Comparison of ENCODE assay signal across 8 cellular contexts in the genomic region with DNA sequence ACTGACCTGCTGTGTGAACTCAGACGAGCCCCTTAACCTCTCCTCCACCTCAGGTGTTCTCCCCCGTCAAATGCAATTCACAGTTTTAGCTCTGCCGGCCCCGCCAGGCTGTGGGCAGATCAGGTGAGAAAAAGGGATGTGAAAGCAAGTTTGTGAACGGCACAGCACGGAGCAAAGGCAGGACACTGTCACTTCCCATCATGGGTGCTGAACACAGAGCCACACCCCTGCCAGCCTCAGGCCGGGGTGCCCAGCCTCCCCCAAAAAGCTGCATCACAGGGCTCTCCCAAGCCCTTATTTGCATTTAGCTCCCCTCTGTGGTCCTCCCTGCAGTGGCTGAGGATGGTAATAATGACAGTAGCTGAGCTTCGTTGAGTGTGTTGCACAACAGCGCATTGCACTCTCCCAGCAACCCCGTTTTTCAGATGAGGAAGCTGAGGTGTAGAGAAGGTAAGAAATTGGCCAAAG.
DNase-seq lines count a peak whose midpoint lies in the region; ATAC-seq and TF ChIP-seq lines count a peak whose summit lies in the region.

No MANE protein-coding gene starts in this region.

- TF ChIP-seq CTCF in transverse colon (IDR thresholded peaks at IDR 0.05) (no peak), gastrocnemius medialis (IDR thresholded peaks at IDR 0.05 in 4 of 5, conservative IDR thresholded peaks at IDR 0.05 in 1 of 5) (no peak)

- peaks cover 37% of the 10 kb centered on the region for H3K27me3 Mint-ChIP-seq in activated naive CD4-positive, alpha-beta T cell treated with anti-CD3 and anti-CD28 coated beads, Interleukin-2, amount 10 ng/mL, durations not matched to agents 7 days and 5 days
- no peaks in the 10 kb centered on the region for H3K27me3 Mint-ChIP-seq in T-helper 2 cell treated with Interferon-gamma antibody and Interleukin-4, amounts not matched to agents 5 μg/mL and 100 μg/mL, for 36 hours (ENCODE audit: low read depth)

- H3K4me3 Mint-ChIP-seq in activated naive CD4-positive, alpha-beta T cell treated with anti-CD3 and anti-CD28 coated beads, Interleukin-2, amount 10 ng/mL, durations not matched to agents 7 days and 5 days: no peak overlapping the region
- H3K4me3 Mint-ChIP-seq in T-helper 2 cell treated with Interferon-gamma antibody and Interleukin-4, amounts not matched to agents 5 μg/mL and 100 μg/mL, for 36 hours: peak overlapping the region; percentile 48

- intact Hi-C loops in transverse colon (cut with DNase I; ENCODE audit: low total_unique reads) (no loop called here), gastrocnemius medialis (cut with DNase I; ENCODE audit: low total_unique reads) (no loop called here)

- no peak for TF ChIP-seq EP300 in transverse colon (IDR thresholded peaks at IDR 0.05; ENCODE audit: low read depth)

- H3K4me3 ChIP-seq in transverse colon (no peak overlapping the region), gastrocnemius medialis (no peak overlapping the region), HAP-1 (no peak overlapping the region)

- H3K4me1 ChIP-seq in transverse colon (peaks cover 0 to 7% (median 2%) of the 10 kb centered on the region in 4 donors), gastrocnemius medialis (no peaks in the 10 kb centered on the region), HAP-1 (no peaks in the 10 kb centered on the region)

- H3K27ac ChIP-seq in transverse colon (no peak overlapping the region), gastrocnemius medialis (no peak overlapping the region)

- H3K36me3 Mint-ChIP-seq in activated naive CD4-positive, alpha-beta T cell treated with anti-CD3 and anti-CD28 coated beads, Interleukin-2, amount 10 ng/mL, durations not matched to agents 7 days and 5 days: no peaks in the 10 kb centered on the region
- H3K36me3 Mint-ChIP-seq in T-helper 2 cell treated with Interferon-gamma antibody and Interleukin-4, amounts not matched to agents 5 μg/mL and 100 μg/mL, for 36 hours (ENCODE audit: low read depth): peaks cover 7% of the 10 kb centered on the region

- WGBS in transverse colon (ENCODE audit: low coverage in 1 of 2), 2 donors: 63% methylated on average over 10 of the region's 10 CpGs; no CpG with 5 or more reads in 1 of the 2 donors

- CTCF ChIA-PET in activated naive CD4-positive, alpha-beta T cell treated with anti-CD3 and anti-CD28 coated beads, Interleukin-2, amount 10 ng/mL, durations not matched to agents 7 days and 5 days (lab: Charles Lee): interaction anchor here (1.0 to 2.3 kb wide), 5 partner anchors 9 to 144 kb away, joined by 3 to 8 read pairs (median 4); no protein-coding TSS in a partner anchor

- H3K27me3 ChIP-seq in transverse colon (peaks cover 8% of the 10 kb centered on the region), gastrocnemius medialis (no peaks in the 10 kb centered on the region), HAP-1 (ENCODE audit: low read depth) (peaks cover 4% of the 10 kb centered on the region; the same call in 1 of the 2 replicates)

- H3K9me3 Mint-ChIP-seq in activated naive CD4-positive, alpha-beta T cell treated with anti-CD3 and anti-CD28 coated beads, Interleukin-2, amount 10 ng/mL, durations not matched to agents 7 days and 5 days: peaks cover 3% of the 10 kb centered on the region
- H3K9me3 Mint-ChIP-seq in T-helper 2 cell treated with Interferon-gamma antibody and Interleukin-4, amounts not matched to agents 5 μg/mL and 100 μg/mL, for 36 hours: no peaks in the 10 kb centered on the region

- in situ Hi-C loops in transverse colon (cut with MboI; ENCODE audit: low pct_ligation_motif_present in 1 of 4, low pct_unique_long_range_greater_than_20kb in 1 of 4, low sequenced_read_pairs in 3 of 4): no loop called here
- in situ Hi-C loops in gastrocnemius medialis (cut with MboI; ENCODE audit: low sequenced_read_pairs in 4 of 4): no loop called here
- in situ Hi-C loops in HAP-1 (cut with MboI; ENCODE audit: low sequenced_read_pairs): no loop called here

- no peaks in the 10 kb centered on the region for H3K36me3 ChIP-seq in transverse colon
- no peaks in the 10 kb centered on the region for H3K36me3 ChIP-seq in gastrocnemius medialis
- no peaks in the 10 kb centered on the region for H3K36me3 ChIP-seq in HAP-1 (replicated peaks)

- H3K9me3 ChIP-seq in transverse colon (no peaks in the 10 kb centered on the region), gastrocnemius medialis (no peaks in the 10 kb centered on the region), HAP-1 (no peaks in the 10 kb centered on the region)

- ATAC-seq in HG03066 (IDR thresholded peaks at IDR 0.05; ENCODE audit: low read depth, unreplicated experiment) (peak; percentile 80), gastrocnemius medialis (no peak)

- no peak overlapping the region for H3K27ac Mint-ChIP-seq in activated naive CD4-positive, alpha-beta T cell treated with anti-CD3 and anti-CD28 coated beads, Interleukin-2, amount 10 ng/mL, durations not matched to agents 7 days and 5 days
- peak overlapping the region; percentile 51 for H3K27ac Mint-ChIP-seq in T-helper 2 cell treated with Interferon-gamma antibody and Interleukin-4, amounts not matched to agents 5 μg/mL and 100 μg/mL, for 36 hours

- TF ChIP-seq POLR2A in transverse colon (IDR thresholded peaks at IDR 0.05) (no peak), gastrocnemius medialis (IDR thresholded peaks at IDR 0.05) (no peak)

- peak; percentile 46 for DNase-seq in activated naive CD4-positive, alpha-beta T cell treated with anti-CD3 and anti-CD28 coated beads, Interleukin-2, amount 10 ng/mL, durations not matched to agents 7 days and 5 days
- DNase-seq in activated naive CD4-positive, alpha-beta T cell (lab: John Stamatoyannopoulos, UW): no peak
- no peak for DNase-seq in T-helper 2 cell treated with Interferon-gamma antibody and Interleukin-4, amounts not matched to agents 5 μg/mL and 100 μg/mL, for 36 hours (ENCODE audit: low spot score)
- DNase-seq in transverse colon: peak; percentile 51
- DNase-seq in gastrocnemius medialis: no peak
- DNase-seq in NCI-H2081 (lab: John Stamatoyannopoulos, UW): no peak
- no peak for DNase-seq in HAP-1 (ENCODE audit: low spot score in 2 of 2)

- H3K4me1 Mint-ChIP-seq in activated naive CD4-positive, alpha-beta T cell treated with anti-CD3 and anti-CD28 coated beads, Interleukin-2, amount 10 ng/mL, durations not matched to agents 7 days and 5 days: peaks cover 45% of the 10 kb centered on the region
- H3K4me1 Mint-ChIP-seq in T-helper 2 cell treated with Interferon-gamma antibody and Interleukin-4, amounts not matched to agents 5 μg/mL and 100 μg/mL, for 36 hours (ENCODE audit: low read depth): peaks cover 34% of the 10 kb centered on the region

Comparison
In these comparisons a context has a peak if more than half of its experiments do, and no peak if none do; other contexts are left out.
1. DNase-seq: peak in activated naive CD4-positive, alpha-beta T cell treated with anti-CD3 and anti-CD28 coated beads, Interleukin-2, amount 10 ng/mL, durations not matched to agents 7 days and 5 days (single experiment) and transverse colon (single experiment); none in activated naive CD4-positive, alpha-beta T cell (0 of 4), T-helper 2 cell treated with Interferon-gamma antibody and Interleukin-4, amounts not matched to agents 5 μg/mL and 100 μg/mL, for 36 hours (single experiment), gastrocnemius medialis (0 of 2), NCI-H2081 (0 of 2) and HAP-1 (0 of 2).